Comparison of ENCODE assay signal across 15 cellular contexts in the genomic region with DNA sequence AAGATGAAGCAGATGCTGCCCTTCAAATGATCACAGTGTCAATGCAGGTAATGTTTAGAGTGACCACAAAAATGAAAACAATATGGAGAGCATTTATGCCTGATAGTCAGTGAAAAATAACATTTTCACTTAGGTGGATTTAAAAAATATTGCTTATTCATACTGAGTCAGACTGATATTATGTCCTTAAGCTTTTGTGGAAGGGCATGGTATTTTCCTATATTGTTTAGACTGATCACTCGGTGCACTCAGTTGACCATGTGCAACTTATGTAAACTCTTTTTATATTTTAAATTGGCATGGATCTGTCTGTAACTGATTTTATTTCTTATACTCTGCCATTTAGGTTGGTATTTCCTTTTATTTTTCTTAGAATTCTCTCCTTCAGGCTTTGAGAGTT.
A peak's percentile ranks its signal among the peaks of the same experiment; 100 is the strongest.
DNase-seq lines count a peak whose midpoint lies in the region; ATAC-seq and TF ChIP-seq lines count a peak whose summit lies in the region.
"Had no signal": no experiment of that assay in that cellular context is flagged by ENCODE, and none has a peak within 500 bp of the region (broad histone marks: within the 10 kb centered on the region; RNA-seq: fewer than 3 reads in every experiment).

No MANE protein-coding gene starts in this region.

- peaks cover 8% of the 10 kb centered on the region for H3K36me3 Mint-ChIP-seq in HFFc6 (ENCODE audit: low read depth)

- no peaks in the 10 kb centered on the region for H3K27me3 Mint-ChIP-seq in HFFc6 (ENCODE audit: insufficient read depth)
- H3K27me3 Mint-ChIP-seq: CD4-positive, alpha-beta T cell; IgD-negative memory B cell had no signal

- H3K4me1 ChIP-seq in A673 (ENCODE audit: insufficient read depth, low read length, poor library complexity, severe bottlenecking) = no peaks in the 10 kb centered on the region
- H3K4me1 ChIP-seq: Caco-2, HAP-1 had no signal

- no peaks in the 10 kb centered on the region for H3K9me3 ChIP-seq in A673 (ENCODE audit: low read depth, low read length, poor library complexity, severe bottlenecking)
- H3K9me3 ChIP-seq: Caco-2, HAP-1 had no signal

- H3K27ac Mint-ChIP-seq in HFFc6 = peak overlapping the region; percentile 30
- H3K27ac Mint-ChIP-seq: CD4-positive, alpha-beta T cell; IgD-negative memory B cell had no signal

- H3K36me3 ChIP-seq in A673 (ENCODE audit: insufficient read depth, low read length, poor library complexity, severe bottlenecking) = no peaks in the 10 kb centered on the region
- H3K36me3 ChIP-seq: HAP-1 had no signal

- H3K4me3 Mint-ChIP-seq in HFFc6 = no peak overlapping the region
- H3K4me3 Mint-ChIP-seq: CD4-positive, alpha-beta T cell; IgD-negative memory B cell had no signal

- no peaks in the 10 kb centered on the region for H3K9me3 Mint-ChIP-seq in HFFc6
- H3K9me3 Mint-ChIP-seq: CD4-positive, alpha-beta T cell; IgD-negative memory B cell had no signal

- no peak overlapping the region for H3K4me3 ChIP-seq in fibroblast of mammary gland (ENCODE audit: control insufficient read depth, low read depth, low read length)
- H3K4me3 ChIP-seq in A673 (ENCODE audit: low read depth, low read length, poor library complexity, severe bottlenecking) = no peak overlapping the region
- H3K4me3 ChIP-seq: HAP-1 had no signal

- peaks cover 46% of the 10 kb centered on the region for H3K4me1 Mint-ChIP-seq in HFFc6 (ENCODE audit: low read depth)

- POLR2A ChIA-PET in A673 (lab: Charles Lee; ENCODE audit: low non-redundant PET) = no interaction called here

- BruUV-seq in A673 (replicated peaks; lab: Mats Ljungman, UMichigan) = no TSS peak

- ATAC-seq in SK-N-SH treated with all-trans-retinoic acid at 6 μM for 48 hours = no peak

- TF ChIP-seq CTCF in HFFc6 (IDR thresholded peaks at IDR 0.05) (no peak), fibroblast of mammary gland (conservative IDR thresholded peaks at IDR 0.05; ENCODE audit: control insufficient read depth, insufficient read depth, low read depth, low read length) (no peak), A673 (conservative IDR thresholded peaks at IDR 0.05; ENCODE audit: low read depth, low read length) (no peak)

- H3K27me3 ChIP-seq in A673 (replicated peaks; ENCODE audit: insufficient read depth, low read depth, low read length, poor library complexity) = no peaks in the 10 kb centered on the region

- no peak for DNase-seq in HFFc6
- DNase-seq in amniotic epithelial cell (ENCODE audit: low read depth) = peak; percentile 6
- DNase-seq in fibroblast of mammary gland (ENCODE audit: low read depth) = peak; percentile 11
- DNase-seq in hypothalamus (lab: John Stamatoyannopoulos, UW) = no peak
- DNase-seq in NOMO-1 treated with dmso at 0.1 percent for 144 hours (lab: John Stamatoyannopoulos, UW; ENCODE audit: unreplicated experiment) = no peak
- DNase-seq in A673 (ENCODE audit: low spot score) = no peak
- DNase-seq: AML-193; Caco-2; CD4-positive, alpha-beta T cell; GDM1; KBM-7 had no signal

- intact Hi-C loops in A673 (cut with micrococcal nuclease; ENCODE audit: unreplicated experiment) = no loop called here

- CTCF ChIA-PET in A673 (lab: Charles Lee) = no interaction called here

- no peak overlapping the region for H3K27ac ChIP-seq in A673 (ENCODE audit: low read depth, low read length, poor library complexity, severe bottlenecking)
- H3K27ac ChIP-seq: C4-2B had no signal

TF ChIP-seq in SK-N-SH treated with all-trans-retinoic acid at 6 μM for 48 hours, 23 proteins besides CTCF, POLR2A, EP300 and RAD21:
- TF ChIP-seq ESRRG (CRISPR knock-in tag; IDR thresholded peaks at IDR 0.05) = no peak
- TF ChIP-seq, protein P1, sequence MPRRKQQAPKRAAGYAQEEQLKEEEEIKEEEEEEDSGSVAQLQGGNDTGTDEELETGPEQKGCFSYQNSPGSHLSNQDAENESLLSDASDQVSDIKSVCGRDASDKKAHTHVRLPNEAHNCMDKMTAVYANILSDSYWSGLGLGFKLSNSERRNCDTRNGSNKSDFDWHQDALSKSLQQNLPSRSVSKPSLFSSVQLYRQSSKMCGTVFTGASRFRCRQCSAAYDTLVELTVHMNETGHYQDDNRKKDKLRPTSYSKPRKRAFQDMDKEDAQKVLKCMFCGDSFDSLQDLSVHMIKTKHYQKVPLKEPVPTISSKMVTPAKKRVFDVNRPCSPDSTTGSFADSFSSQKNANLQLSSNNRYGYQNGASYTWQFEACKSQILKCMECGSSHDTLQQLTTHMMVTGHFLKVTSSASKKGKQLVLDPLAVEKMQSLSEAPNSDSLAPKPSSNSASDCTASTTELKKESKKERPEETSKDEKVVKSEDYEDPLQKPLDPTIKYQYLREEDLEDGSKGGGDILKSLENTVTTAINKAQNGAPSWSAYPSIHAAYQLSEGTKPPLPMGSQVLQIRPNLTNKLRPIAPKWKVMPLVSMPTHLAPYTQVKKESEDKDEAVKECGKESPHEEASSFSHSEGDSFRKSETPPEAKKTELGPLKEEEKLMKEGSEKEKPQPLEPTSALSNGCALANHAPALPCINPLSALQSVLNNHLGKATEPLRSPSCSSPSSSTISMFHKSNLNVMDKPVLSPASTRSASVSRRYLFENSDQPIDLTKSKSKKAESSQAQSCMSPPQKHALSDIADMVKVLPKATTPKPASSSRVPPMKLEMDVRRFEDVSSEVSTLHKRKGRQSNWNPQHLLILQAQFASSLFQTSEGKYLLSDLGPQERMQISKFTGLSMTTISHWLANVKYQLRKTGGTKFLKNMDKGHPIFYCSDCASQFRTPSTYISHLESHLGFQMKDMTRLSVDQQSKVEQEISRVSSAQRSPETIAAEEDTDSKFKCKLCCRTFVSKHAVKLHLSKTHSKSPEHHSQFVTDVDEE (CRISPR knock-in tag; IDR thresholded peaks at IDR 0.05) = no peak
- no peak for TF ChIP-seq ZNF8 (CRISPR knock-in tag; IDR thresholded peaks at IDR 0.05)
- no peak for TF ChIP-seq BACH2 (CRISPR knock-in tag; IDR thresholded peaks at IDR 0.05; ENCODE audit: borderline replicate concordance)
- TF ChIP-seq RARB (CRISPR knock-in tag; IDR thresholded peaks at IDR 0.05) = no peak
- TF ChIP-seq OSR1 (CRISPR knock-in tag; IDR thresholded peaks at IDR 0.05) = no peak
- TF ChIP-seq ARNTL (CRISPR knock-in tag; IDR thresholded peaks at IDR 0.05; ENCODE audit: borderline replicate concordance, low read depth) = no peak

Comparison
In these comparisons a context has a peak if more than half of its experiments do, and no peak if none do; other contexts are left out.
1. DNase-seq: peak in amniotic epithelial cell (single experiment) and fibroblast of mammary gland (single experiment); none in HFFc6 (single experiment), hypothalamus (0 of 51), NOMO-1 treated with dmso at 0.1 percent for 144 hours (single experiment) and A673 (single experiment).